ENCODE assay signal across 1 cellular context in genomic region chr13:112346173-112346898, GRCh38.
TF ChIP-seq lines count a peak whose summit lies in the region.

No MANE protein-coding gene starts in this region.

TF ChIP-seq in HEK293, 187 proteins besides CTCF, POLR2A, EP300 and RAD21 (continued from another document and continues in another):
- TF ChIP-seq PATZ1 (tag by site-specific recombination; IDR thresholded peaks at IDR 0.05) = peak; percentile 91
- TF ChIP-seq OSR2 (tag by site-specific recombination; IDR thresholded peaks at IDR 0.05) = peak; percentile 100
- no peak for TF ChIP-seq ZNF426 (tag by site-specific recombination; IDR thresholded peaks at IDR 0.05)
- TF ChIP-seq PRDM1 (tag by site-specific recombination; IDR thresholded peaks at IDR 0.05) = no peak
- peak; percentile 54; the same call in 1 of the 2 replicates for TF ChIP-seq ZFP3 (tag by site-specific recombination; IDR thresholded peaks at IDR 0.05; ENCODE audit: low read depth)
- TF ChIP-seq ZNF2 (tag by site-specific recombination; IDR thresholded peaks at IDR 0.05) = peak; percentile 80
- TF ChIP-seq ZNF555 (tag by site-specific recombination; conservative IDR thresholded peaks at IDR 0.05) = no peak
- TF ChIP-seq ZNF530 (tag by site-specific recombination; IDR thresholded peaks at IDR 0.05; ENCODE audit: low read depth) = no peak
- TF ChIP-seq ZFP37 (tag by site-specific recombination; IDR thresholded peaks at IDR 0.05) = no peak
- no peak for TF ChIP-seq ZNF138 (tag by site-specific recombination; IDR thresholded peaks at IDR 0.05; ENCODE audit: borderline replicate concordance)
- TF ChIP-seq FEZF1 (tag by site-specific recombination; IDR thresholded peaks at IDR 0.05) = peak; percentile 99
- no peak; the same call in 1 of the 2 replicates for TF ChIP-seq ZXDB (tag by site-specific recombination; IDR thresholded peaks at IDR 0.05)
- TF ChIP-seq ZNF146 (tag by site-specific recombination; IDR thresholded peaks at IDR 0.05) = peak; percentile 88
- no peak for TF ChIP-seq ZNF112 (tag by site-specific recombination; IDR thresholded peaks at IDR 0.05)
- peak; percentile 78 for TF ChIP-seq KLF7 (tag by site-specific recombination; IDR thresholded peaks at IDR 0.05; ENCODE audit: borderline replicate concordance)
- peak; percentile 100 for TF ChIP-seq ZNF488 (tag by site-specific recombination; IDR thresholded peaks at IDR 0.05)
- no peak for TF ChIP-seq SP3 (tag by site-specific recombination; IDR thresholded peaks at IDR 0.05)
- no peak for TF ChIP-seq ZNF23 (tag by site-specific recombination; IDR thresholded peaks at IDR 0.05; ENCODE audit: borderline replicate concordance)
- TF ChIP-seq ZBTB48 (tag by site-specific recombination; IDR thresholded peaks at IDR 0.05) = no peak
- TF ChIP-seq ZNF580 (tag by site-specific recombination; IDR thresholded peaks at IDR 0.05) = peak; percentile 85
- no peak for TF ChIP-seq ZNF19 (tag by site-specific recombination; IDR thresholded peaks at IDR 0.05; ENCODE audit: low read depth)
- TF ChIP-seq ZNF664 (tag by site-specific recombination; IDR thresholded peaks at IDR 0.05) = peak; percentile 73
- TF ChIP-seq ZIC2 (tag by site-specific recombination; IDR thresholded peaks at IDR 0.05) = peak; percentile 95
- TF ChIP-seq ZNF248 (tag by site-specific recombination; IDR thresholded peaks at IDR 0.05) = no peak
- TF ChIP-seq ZSCAN23 (tag by site-specific recombination; IDR thresholded peaks at IDR 0.05) = peak; percentile 99
- TF ChIP-seq ZNF645 (tag by site-specific recombination; IDR thresholded peaks at IDR 0.05) = peak; percentile 98
- TF ChIP-seq TSHZ1 (tag by site-specific recombination; IDR thresholded peaks at IDR 0.05; ENCODE audit: borderline replicate concordance) = peak; percentile 95
- no peak for TF ChIP-seq SETDB1 (IDR thresholded peaks at IDR 0.05; ENCODE audit: insufficient read length, low read length)
- no peak; the same call in 1 of the 2 replicates for TF ChIP-seq ZNF335 (tag by site-specific recombination; conservative IDR thresholded peaks at IDR 0.05)
- no peak for TF ChIP-seq ZNF473 (tag by site-specific recombination; IDR thresholded peaks at IDR 0.05)
- TF ChIP-seq ZFP69B (tag by site-specific recombination; IDR thresholded peaks at IDR 0.05) = peak; percentile 91
- peak; percentile 65 for TF ChIP-seq GLIS2 (tag by site-specific recombination; IDR thresholded peaks at IDR 0.05)
- no peak for TF ChIP-seq ZBTB11 (tag by site-specific recombination; conservative IDR thresholded peaks at IDR 0.05; ENCODE audit: low read depth)
- TF ChIP-seq HOXA7 (CRISPR knock-in tag; IDR thresholded peaks at IDR 0.05; ENCODE audit: borderline replicate concordance) = no peak
- peak; percentile 99 for TF ChIP-seq WT1 (tag by site-specific recombination; IDR thresholded peaks at IDR 0.05)
- 0 out of 2 replicates have a peak, but pooled peaks have one; percentile 51 for TF ChIP-seq ZNF223 (tag by site-specific recombination; IDR thresholded peaks at IDR 0.05)
- peak; percentile 40; the same call in 1 of the 2 replicates for TF ChIP-seq ZNF518A (tag by site-specific recombination; conservative IDR thresholded peaks at IDR 0.05; ENCODE audit: low read depth)
- no peak for TF ChIP-seq ZNF621 (tag by site-specific recombination; IDR thresholded peaks at IDR 0.05)
- TF ChIP-seq ZNF18 (tag by site-specific recombination; IDR thresholded peaks at IDR 0.05) = peak; percentile 91
- no peak for TF ChIP-seq ZNF274 (IDR thresholded peaks at IDR 0.05; ENCODE audit: low read length)
- no peak for TF ChIP-seq ZNF274 (tag by site-specific recombination; IDR thresholded peaks at IDR 0.05; ENCODE audit: borderline replicate concordance)
- TF ChIP-seq ZNF585B (tag by site-specific recombination; IDR thresholded peaks at IDR 0.05) = no peak
- no peak for TF ChIP-seq ZNF701 (tag by site-specific recombination; IDR thresholded peaks at IDR 0.05)
- TF ChIP-seq YY2 (tag by site-specific recombination; IDR thresholded peaks at IDR 0.05) = no peak
- no peak for TF ChIP-seq REPIN1 (tag by site-specific recombination; IDR thresholded peaks at IDR 0.05; ENCODE audit: low read depth)
- TF ChIP-seq INSM2 (tag by site-specific recombination; IDR thresholded peaks at IDR 0.05) = peak; percentile 98
